9 cellular contexts compared by ENCODE assay signal in the genomic region with DNA sequence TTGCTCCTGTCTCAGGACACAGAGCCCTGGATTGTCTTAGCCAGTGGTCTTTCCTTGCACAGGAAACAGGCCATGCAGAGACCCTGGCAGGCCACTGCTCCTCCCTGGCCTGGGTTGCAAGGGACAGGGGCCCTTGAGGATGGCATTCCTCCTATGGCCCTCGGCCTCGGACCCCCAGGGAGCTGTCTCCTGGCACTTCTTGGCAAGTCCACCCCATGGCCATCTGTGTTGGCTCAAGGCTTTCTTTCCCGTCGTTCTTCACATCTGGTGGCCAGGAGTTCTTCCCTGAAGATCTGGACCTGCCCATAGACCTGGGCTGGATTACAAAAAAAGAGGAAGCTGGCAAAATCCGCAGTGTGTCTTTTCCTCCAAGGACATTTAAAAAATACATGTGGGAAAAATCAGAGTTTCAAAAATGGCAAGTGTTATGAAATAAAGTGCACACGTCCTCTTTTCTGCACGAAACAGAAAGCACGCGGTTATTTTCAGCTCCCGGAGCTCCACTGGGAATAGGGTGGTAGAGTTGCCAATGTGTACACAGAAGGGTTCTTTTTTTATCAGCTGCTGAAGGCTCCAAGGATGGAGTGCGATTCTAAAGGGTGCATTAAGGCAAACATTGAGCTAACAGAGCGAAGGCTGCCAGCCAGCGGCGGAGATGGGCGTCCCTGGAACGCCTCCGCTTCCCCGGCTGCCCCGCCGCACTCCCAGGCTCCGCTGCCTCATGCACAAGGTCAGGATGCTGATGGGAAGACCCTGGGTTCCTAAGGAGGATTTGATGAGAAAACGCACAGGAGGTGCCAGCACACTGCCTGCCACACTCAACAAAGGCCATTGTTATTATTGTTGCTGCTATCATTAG.
DNase-seq lines count a peak whose midpoint lies in the region; ATAC-seq, FAIRE-seq and TF ChIP-seq lines count a peak whose summit lies in the region.
"Had no signal": no experiment of that assay in that cellular context is flagged by ENCODE, and none has a peak within 500 bp of the region (broad histone marks: within the 10 kb centered on the region; RNA-seq: fewer than 3 reads in every experiment).

No MANE protein-coding gene starts in this region.

- intact Hi-C loops in Right ventricle myocardium inferior (cut with DNase I) (no loop called here), cardiac septum (cut with DNase I) (no loop called here), aorta (cut with DNase I) (no loop called here)

- H2BK120ac ChIP-seq in H1 (replicated peaks; ENCODE audit: low read depth, low read length): no peak overlapping the region

- no peak overlapping the region for H2BK20ac ChIP-seq in H1 (ENCODE audit: low read length)

- H2BK15ac ChIP-seq in H1 (ENCODE audit: low read length): 0 out of 2 replicates have a peak overlapping the region, but pooled peaks have one; percentile 46

- DNase-seq in Right ventricle myocardium inferior (ENCODE audit: missing footprints): no peak
- no peak for DNase-seq in cardiac septum (ENCODE audit: low spot score)
- DNase-seq in H1 (ENCODE audit: low read depth in 1 of 2, low spot score in 2 of 2): no peak
- DNase-seq in aorta: peak in 1 of 2 donors; percentile 82
- no peak for DNase-seq in stimulated activated CD4-positive, alpha-beta T cell treated with anti-CD3 and anti-CD28 coated beads, Interleukin-4, amount 100 ng/mL, for 24 hours
- no peak for DNase-seq in HuH-7.5 (ENCODE audit: low spot score)
- DNase-seq: KG1 had no signal

- no peak for TF ChIP-seq CTCF in H1 (IDR thresholded peaks at IDR 0.05; ENCODE audit: control extremely low read depth in 1 of 3, insufficient read depth in 1 of 3, low read depth in 1 of 3, low read length in 3 of 3)

- no peak overlapping the region for H2BK12ac ChIP-seq in H1 (ENCODE audit: low read depth, low read length)

- no peaks in the 10 kb centered on the region for H3K36me3 ChIP-seq in H1 (ENCODE audit: control insufficient read depth in 2 of 4, insufficient read depth in 4 of 4, low read length in 3 of 4)
- no peaks in the 10 kb centered on the region for H3K36me3 ChIP-seq in muscle layer of colon (ENCODE audit: insufficient read depth, low read length)
- no peaks in the 10 kb centered on the region for H3K36me3 ChIP-seq in aorta (ENCODE audit: control insufficient read depth in 1 of 2, insufficient read depth in 2 of 2, low read length in 1 of 2)

- WGBS in H1 (ENCODE audit: extremely low coverage in 1 of 2, insufficient coverage in 1 of 2, insufficient read length in 1 of 2, insufficient replicate concordance in 2 of 2, low coverage in 1 of 2, low lambda C conversion rate in 2 of 2, missing lambda C conversion rate in 1 of 2), 2 experiments: 94% methylated on average over 22 of the region's 22 CpGs; no CpG with 5 or more reads in 1 of the 2 experiments
- 3 to 6% methylated on average over 22 of the region's 22 CpGs for WGBS in aorta, 2 donors

- no peak overlapping the region for H3K18ac ChIP-seq in H1 (ENCODE audit: extremely low read depth, low read length)

- H4K5ac ChIP-seq in H1 (ENCODE audit: insufficient read length, low read depth, low read length): no peak overlapping the region

- H4K8ac ChIP-seq in H1 (ENCODE audit: extremely low read depth, insufficient read depth, low read length): no peak overlapping the region

- H4K20me1 ChIP-seq in H1 (replicated peaks in 1 of 2; ENCODE audit: control insufficient read depth in 1 of 2, insufficient read depth in 2 of 2, low read length in 2 of 2): no peaks in the 10 kb centered on the region

- no peak for TF ChIP-seq RAD21 in H1 (IDR thresholded peaks at IDR 0.05 in 1 of 2, conservative IDR thresholded peaks at IDR 0.05 in 1 of 2; ENCODE audit: low read depth in 2 of 2, low read length in 2 of 2)

- no peak overlapping the region for H3K9ac ChIP-seq in H1 (replicated peaks in 1 of 4; ENCODE audit: extremely low read depth in 1 of 4, low read depth in 3 of 4, low read length in 3 of 4)
- H3K9ac ChIP-seq in muscle layer of colon (ENCODE audit: low read length): no peak overlapping the region

- no peak overlapping the region for H2AFZ ChIP-seq in H1 (ENCODE audit: low read length)

- no peaks in the 10 kb centered on the region for H3K79me1 ChIP-seq in H1 (ENCODE audit: low read depth, low read length)

- H3K4me1 ChIP-seq in H1 (replicated peaks in 1 of 4; ENCODE audit: control insufficient read depth in 3 of 4, insufficient read depth in 4 of 4, low read length in 3 of 4) (peaks cover 0 to 5% (median under 1%) of the 10 kb centered on the region in 4 experiments; a peak in 3 of 7 replicates), muscle layer of colon (ENCODE audit: insufficient read depth, low read length) (peaks cover 28% of the 10 kb centered on the region), aorta (ENCODE audit: control insufficient read depth in 1 of 2, insufficient read depth in 2 of 2, low read length in 2 of 2) (no peaks in the 10 kb centered on the region)

- TF ChIP-seq EP300 in H1 (IDR thresholded peaks at IDR 0.05; ENCODE audit: borderline replicate concordance in 1 of 2, low read depth in 2 of 2, low read length in 2 of 2): no peak

- H3K23me2 ChIP-seq in H1 (ENCODE audit: low read depth, low read length): no peaks in the 10 kb centered on the region

- POLR2A ChIA-PET in H1 (lab: Charles Lee; ENCODE audit: partially characterized antibody): interaction anchor here (0.6 to 0.7 kb wide), 2 partner anchors 33 to 156 kb away, joined by 3 to 4 read pairs; no protein-coding TSS in a partner anchor

- FAIRE-seq in H1 (lab: Jason Lieb, UNC): no peak

- CTCF ChIA-PET in H1 (lab: Charles Lee; ENCODE audit: partially characterized antibody): interaction anchor here (1.0 to 1.1 kb wide), 2 partner anchors 18 to 36 kb away, joined by 3 read pairs; no protein-coding TSS in a partner anchor

- no peak overlapping the region for H3K14ac ChIP-seq in H1 (ENCODE audit: insufficient read length)

- H3K56ac ChIP-seq in H1 (replicated peaks; ENCODE audit: insufficient read length, low read depth, low read length): no peak overlapping the region

- no peak overlapping the region for H2AK5ac ChIP-seq in H1 (ENCODE audit: low read depth, low read length)

- H3K79me2 ChIP-seq in H1 (ENCODE audit: control insufficient read depth in 1 of 2, insufficient read depth in 2 of 2, low read length in 2 of 2): no peaks in the 10 kb centered on the region

- H3K27me3 ChIP-seq in H1 (replicated peaks in 1 of 4; ENCODE audit: control insufficient read depth in 3 of 4, extremely low read depth in 1 of 4, insufficient read depth in 3 of 4, low read length in 3 of 4) (no peaks in the 10 kb centered on the region), muscle layer of colon (ENCODE audit: control insufficient read depth in 1 of 2, insufficient read depth in 2 of 2, low read length in 2 of 2) (no peaks in the 10 kb centered on the region), aorta (ENCODE audit: control insufficient read depth in 1 of 2, insufficient read depth in 2 of 2, low read length in 1 of 2) (no peaks in the 10 kb centered on the region)

- H3K4me3 ChIP-seq in H1 (ENCODE audit: extremely low read depth in 1 of 4, insufficient read depth in 2 of 4, low read depth in 3 of 4, low read length in 4 of 4): no peak overlapping the region
- peak overlapping the region in 1 of 2 donors; percentile 12 for H3K4me3 ChIP-seq in muscle layer of colon (ENCODE audit: low read depth in 1 of 2, low read length in 2 of 2)
- no peak overlapping the region for H3K4me3 ChIP-seq in aorta (ENCODE audit: low read length in 2 of 2)

- H3K23ac ChIP-seq in H1 (ENCODE audit: insufficient read length): no peak overlapping the region

- H3K9me3 ChIP-seq in H1 (ENCODE audit: insufficient read depth in 2 of 2, low read depth in 1 of 2, low read length in 1 of 2): no peaks in the 10 kb centered on the region
- H3K9me3 ChIP-seq in muscle layer of colon (ENCODE audit: low read length): no peaks in the 10 kb centered on the region
- H3K9me3 ChIP-seq in aorta (ENCODE audit: control insufficient read depth, low read length): no peaks in the 10 kb centered on the region

- H3K4me2 ChIP-seq in H1 (ENCODE audit: insufficient read depth in 1 of 2, low read depth in 2 of 2, low read length in 2 of 2): no peak overlapping the region

- H3K27ac ChIP-seq in H1 (ENCODE audit: low read depth, low read length) (no peak overlapping the region), muscle layer of colon (ENCODE audit: low read depth, low read length) (peak overlapping the region; percentile 5), aorta (ENCODE audit: low read depth in 1 of 2, low read length in 2 of 2) (peak overlapping the region; percentile 22 to 28)

- no peak overlapping the region for H4K91ac ChIP-seq in H1 (replicated peaks; ENCODE audit: insufficient read length, low read length)

- no peak for TF ChIP-seq POLR2A in H1 (IDR thresholded peaks at IDR 0.05; ENCODE audit: control extremely low read depth in 1 of 2, low read depth in 2 of 2, low read length in 2 of 2)

- no peak overlapping the region for H2BK5ac ChIP-seq in H1 (ENCODE audit: low read depth, low read length)

- ATAC-seq in Right ventricle myocardium inferior: peak; percentile 59
- ATAC-seq in aorta (ENCODE audit: low FRiP score): peak; percentile 82
- ATAC-seq in GM18870 (IDR thresholded peaks at IDR 0.05; ENCODE audit: unreplicated experiment): no peak

- no peak overlapping the region for H3K4ac ChIP-seq in H1 (replicated peaks; ENCODE audit: insufficient read length, low read depth, low read length)

TF ChIP-seq in H1, 55 proteins besides CTCF, POLR2A, EP300 and RAD21:
- no peak for TF ChIP-seq CBX5 (IDR thresholded peaks at IDR 0.05; ENCODE audit: low read depth, low read length)
- no peak for TF ChIP-seq SIN3A (conservative IDR thresholded peaks at IDR 0.05 in 1 of 2, IDR thresholded peaks at IDR 0.05 in 1 of 2; ENCODE audit: low read depth in 1 of 2, low read length in 2 of 2)
- no peak for TF ChIP-seq MAFK (IDR thresholded peaks at IDR 0.05; ENCODE audit: low read depth, low read length)
- no peak for TF ChIP-seq POLR2AphosphoS5 (IDR thresholded peaks at IDR 0.05; ENCODE audit: low read depth, low read length)
- no peak for TF ChIP-seq SIRT6 (IDR thresholded peaks at IDR 0.05; ENCODE audit: low read length)
- TF ChIP-seq SP2 (IDR thresholded peaks at IDR 0.05; ENCODE audit: low read length): no peak
- TF ChIP-seq TBP (IDR thresholded peaks at IDR 0.05; ENCODE audit: low read depth, low read length): no peak
- TF ChIP-seq CBX8 (IDR thresholded peaks at IDR 0.05; ENCODE audit: borderline replicate concordance, low read depth, low read length): no peak
- no peak for TF ChIP-seq TCF12 (IDR thresholded peaks at IDR 0.05; ENCODE audit: low read depth, low read length)
- TF ChIP-seq HDAC6 (IDR thresholded peaks at IDR 0.05; ENCODE audit: low read depth, low read length): no peak
- no peak for TF ChIP-seq FOSL1 (IDR thresholded peaks at IDR 0.05; ENCODE audit: insufficient read depth, low read depth, low read length)
- TF ChIP-seq TAF1 (IDR thresholded peaks at IDR 0.05; ENCODE audit: low read depth, low read length): no peak
- TF ChIP-seq SIX5 (IDR thresholded peaks at IDR 0.05; ENCODE audit: low read depth, low read length): no peak
- no peak for TF ChIP-seq KDM1A (IDR thresholded peaks at IDR 0.05; ENCODE audit: borderline replicate concordance, low read length)
- TF ChIP-seq BRCA1 (IDR thresholded peaks at IDR 0.05; ENCODE audit: low read depth, low read length): no peak
